1 cellular context compared by ENCODE assay signal in the genomic region with DNA sequence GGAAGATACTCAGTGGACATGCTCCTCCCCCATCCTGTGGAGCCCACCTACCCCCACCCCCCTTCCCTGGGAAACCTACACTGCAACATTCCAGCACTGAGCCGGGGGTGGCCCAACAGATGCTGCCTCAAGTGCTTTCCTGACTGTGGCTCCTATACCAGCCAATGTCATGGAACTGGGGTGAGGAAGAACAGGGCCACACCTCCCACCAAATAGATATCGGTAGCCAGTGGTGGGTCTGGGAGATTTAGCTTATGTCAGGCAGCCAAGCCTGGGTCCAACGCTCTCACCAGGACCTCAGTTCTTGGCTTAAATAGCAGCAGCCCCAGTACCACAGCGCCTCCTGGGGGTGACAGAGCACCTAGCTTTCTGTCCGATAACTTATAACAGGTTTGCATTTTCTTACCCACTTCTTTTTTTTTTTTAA.
TF ChIP-seq lines count a peak whose summit lies in the region.

No MANE protein-coding gene starts in this region.

TF ChIP-seq in GM23338, 12 proteins besides CTCF, POLR2A, EP300 and RAD21 (continued from another document):
- TF ChIP-seq, protein P1, sequence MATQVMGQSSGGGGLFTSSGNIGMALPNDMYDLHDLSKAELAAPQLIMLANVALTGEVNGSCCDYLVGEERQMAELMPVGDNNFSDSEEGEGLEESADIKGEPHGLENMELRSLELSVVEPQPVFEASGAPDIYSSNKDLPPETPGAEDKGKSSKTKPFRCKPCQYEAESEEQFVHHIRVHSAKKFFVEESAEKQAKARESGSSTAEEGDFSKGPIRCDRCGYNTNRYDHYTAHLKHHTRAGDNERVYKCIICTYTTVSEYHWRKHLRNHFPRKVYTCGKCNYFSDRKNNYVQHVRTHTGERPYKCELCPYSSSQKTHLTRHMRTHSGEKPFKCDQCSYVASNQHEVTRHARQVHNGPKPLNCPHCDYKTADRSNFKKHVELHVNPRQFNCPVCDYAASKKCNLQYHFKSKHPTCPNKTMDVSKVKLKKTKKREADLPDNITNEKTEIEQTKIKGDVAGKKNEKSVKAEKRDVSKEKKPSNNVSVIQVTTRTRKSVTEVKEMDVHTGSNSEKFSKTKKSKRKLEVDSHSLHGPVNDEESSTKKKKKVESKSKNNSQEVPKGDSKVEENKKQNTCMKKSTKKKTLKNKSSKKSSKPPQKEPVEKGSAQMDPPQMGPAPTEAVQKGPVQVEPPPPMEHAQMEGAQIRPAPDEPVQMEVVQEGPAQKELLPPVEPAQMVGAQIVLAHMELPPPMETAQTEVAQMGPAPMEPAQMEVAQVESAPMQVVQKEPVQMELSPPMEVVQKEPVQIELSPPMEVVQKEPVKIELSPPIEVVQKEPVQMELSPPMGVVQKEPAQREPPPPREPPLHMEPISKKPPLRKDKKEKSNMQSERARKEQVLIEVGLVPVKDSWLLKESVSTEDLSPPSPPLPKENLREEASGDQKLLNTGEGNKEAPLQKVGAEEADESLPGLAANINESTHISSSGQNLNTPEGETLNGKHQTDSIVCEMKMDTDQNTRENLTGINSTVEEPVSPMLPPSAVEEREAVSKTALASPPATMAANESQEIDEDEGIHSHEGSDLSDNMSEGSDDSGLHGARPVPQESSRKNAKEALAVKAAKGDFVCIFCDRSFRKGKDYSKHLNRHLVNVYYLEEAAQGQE (IDR thresholded peaks at IDR 0.05; ENCODE audit: unreplicated experiment), result no peak
- no peak for TF ChIP-seq CREB1 (CRISPR knock-in tag; IDR thresholded peaks at IDR 0.05; ENCODE audit: low read depth)
- TF ChIP-seq POLR2AphosphoS5 (IDR thresholded peaks at IDR 0.05; ENCODE audit: low read depth), result no peak
- TF ChIP-seq ETS1 (IDR thresholded peaks at IDR 0.05), result no peak
